24 cellular contexts compared by ENCODE assay signal in genomic region chr19:9952276-9952675, GRCh38. TPM values are rescaled to one million over a fixed set of nuclear protein-coding genes. Genes with fewer than 3 reads are reported as not detected.
A peak's percentile ranks its signal among the peaks of the same experiment; 100 is the strongest.
DNase-seq lines count a peak whose midpoint lies in the region; ATAC-seq and TF ChIP-seq lines count a peak whose summit lies in the region.
"Had no signal": no experiment of that assay in that cellular context is flagged by ENCODE, and none has a peak within 500 bp of the region (broad histone marks: within the 10 kb centered on the region; RNA-seq: fewer than 3 reads in every experiment).

No MANE protein-coding gene starts in this region.

- H3K27me3 Mint-ChIP-seq in endodermal cell (ENCODE audit: insufficient read depth), result no peaks in the 10 kb centered on the region
- H3K27me3 Mint-ChIP-seq: T-helper 17 cell had no signal

- H3K9me3 ChIP-seq in HEK293 (ENCODE audit: control insufficient read depth, insufficient read depth, low read depth, low read length), result no peaks in the 10 kb centered on the region
- H3K9me3 ChIP-seq in endodermal cell (ENCODE audit: control insufficient read depth, low read length), result no peaks in the 10 kb centered on the region
- peaks cover 0 to 3% (median 0%) of the 10 kb centered on the region in 5 donors for H3K9me3 ChIP-seq in subcutaneous abdominal adipose tissue (ENCODE audit: control insufficient read depth in 5 of 5, low read length in 5 of 5)
- H3K9me3 ChIP-seq in OCI-LY7 (ENCODE audit: low read length), result no peaks in the 10 kb centered on the region
- H3K9me3 ChIP-seq: BLaER1 treated with 17β-estradiol and CSF1 and Interleukin-3, amounts not matched to agents 10 nM and 100 nM had no signal

- ATAC-seq in GM21717 (IDR thresholded peaks at IDR 0.05; ENCODE audit: unreplicated experiment), result no peak
- ATAC-seq: PC-3, T-helper 17 cell had no signal

- H2AFZ ChIP-seq in OCI-LY7 (ENCODE audit: low read length), result no peak overlapping the region

- H3K27ac Mint-ChIP-seq in endodermal cell, result peak overlapping the region; percentile 36
- H3K27ac Mint-ChIP-seq: CD4-positive, alpha-beta memory T cell; HFFc6; IgD-negative memory B cell; T-helper 17 cell had no signal

- WGBS in endodermal cell (ENCODE audit: insufficient coverage in 1 of 2, insufficient read length in 1 of 2), 2 experiments, result 50 to 56% methylated on average over 5 of the region's 5 CpGs

- no peaks in the 10 kb centered on the region for H3K9me3 Mint-ChIP-seq in endodermal cell
- H3K9me3 Mint-ChIP-seq: CD4-positive, alpha-beta memory T cell; HFFc6; IgD-negative memory B cell had no signal

- no peak overlapping the region for H3K4me2 ChIP-seq in OCI-LY7 (ENCODE audit: low read length)
- H3K4me2 ChIP-seq: BLaER1 treated with 17β-estradiol and CSF1 and Interleukin-3, amounts not matched to agents 10 nM and 100 nM had no signal

- TF ChIP-seq CTCF in HEK293 (tag by site-specific recombination; IDR thresholded peaks at IDR 0.05) (no peak), endodermal cell (conservative IDR thresholded peaks at IDR 0.05) (no peak), OCI-LY7 (conservative IDR thresholded peaks at IDR 0.05; ENCODE audit: low read length) (no peak)

- no peak overlapping the region for H3K9ac ChIP-seq in endodermal cell (ENCODE audit: extremely low read depth, low read length, poor library complexity, severe bottlenecking)
- H3K9ac ChIP-seq in subcutaneous abdominal adipose tissue (ENCODE audit: low read length in 5 of 5), result peak overlapping the region in 1 of 5 donors; percentile 12
- H3K9ac ChIP-seq: BLaER1 treated with 17β-estradiol and CSF1 and Interleukin-3, amounts not matched to agents 10 nM and 100 nM had no signal

- no peaks in the 10 kb centered on the region for H3K36me3 Mint-ChIP-seq in endodermal cell (ENCODE audit: low read depth)
- H3K36me3 Mint-ChIP-seq: CD4-positive, alpha-beta memory T cell; IgD-negative memory B cell had no signal

- intact Hi-C loops in OCI-LY7 (cut with micrococcal nuclease; ENCODE audit: unreplicated experiment), result no loop called here

- H3K4me3 Mint-ChIP-seq in endodermal cell, result no peak overlapping the region
- H3K4me3 Mint-ChIP-seq: CD4-positive, alpha-beta memory T cell; HFFc6; IgD-negative memory B cell; T-helper 17 cell had no signal

- H3K36me3 ChIP-seq in HEK293 (ENCODE audit: control insufficient read depth in 2 of 2, insufficient read depth in 1 of 2, low read length in 2 of 2) (no peaks in the 10 kb centered on the region), endodermal cell (ENCODE audit: control insufficient read depth, insufficient read depth, low read length) (no peaks in the 10 kb centered on the region), subcutaneous abdominal adipose tissue (ENCODE audit: control insufficient read depth in 5 of 5, insufficient read depth in 5 of 5, low read length in 5 of 5) (no peaks in the 10 kb centered on the region), OCI-LY7 (ENCODE audit: insufficient read depth, low read length) (no peaks in the 10 kb centered on the region)
- H3K36me3 ChIP-seq: BLaER1 treated with 17β-estradiol and CSF1 and Interleukin-3, amounts not matched to agents 10 nM and 100 nM had no signal

- H3K27ac ChIP-seq in HEK293 (ENCODE audit: extremely low read depth, low read depth, low read length) (no peak overlapping the region), endodermal cell (ENCODE audit: low read depth, low read length) (no peak overlapping the region), subcutaneous abdominal adipose tissue (ENCODE audit: low read depth, low read length) (peak overlapping the region; percentile 75), OCI-LY7 (ENCODE audit: low read depth, low read length, poor library complexity, severe bottlenecking) (no peak overlapping the region)
- H3K27ac ChIP-seq: BLaER1 treated with 17β-estradiol and CSF1 and Interleukin-3, amounts not matched to agents 10 nM and 100 nM had no signal

- H3K4me3 ChIP-seq in HEK293 (ENCODE audit: low read depth, low read length) (no peak overlapping the region), endodermal cell (ENCODE audit: low read length) (no peak overlapping the region), subcutaneous abdominal adipose tissue (ENCODE audit: low read depth in 1 of 5, low read length in 5 of 5) (no peak overlapping the region), OCI-LY7 (ENCODE audit: low read depth, low read length, poor library complexity, severe bottlenecking) (no peak overlapping the region)
- H3K4me3 ChIP-seq: BLaER1 treated with 17β-estradiol and CSF1 and Interleukin-3, amounts not matched to agents 10 nM and 100 nM had no signal

- CTCF ChIA-PET in HEK293 (lab: Yijun Ruan, JAX) (no interaction called here), OCI-LY7 (lab: Charles Lee; ENCODE audit: unreplicated experiment) (no interaction called here)

- no TSS peak for BruUV-seq in OCI-LY7 (replicated peaks; lab: Mats Ljungman, UMichigan)

- peak; percentile 28 for DNase-seq in MV-4-11 (lab: John Stamatoyannopoulos, UW)
- no peak for DNase-seq in endodermal cell
- DNase-seq in OCI-LY7 (ENCODE audit: low spot score), result no peak
- no peak for DNase-seq in stimulated activated CD8-positive, alpha-beta memory T cell treated with anti-CD3 and anti-CD28 coated beads, Interleukin-4, amount 100 ng/mL, for 48 hours
- DNase-seq: CD4-positive, alpha-beta memory T cell; DMS153; GOT3; HFFc6; Karpas-422; NCI-H1105; NCI-H146; NCI-H2029; NCI-H345; NCI-H524 treated with DMSO at 0.1 percent for 48 hours; PC-3; Right ventricle myocardium superior; T-helper 17 cell had no signal

- no peaks in the 10 kb centered on the region for H3K4me1 ChIP-seq in HEK293 (ENCODE audit: control insufficient read depth, insufficient read depth, low read length)
- H3K4me1 ChIP-seq in endodermal cell (ENCODE audit: control insufficient read depth, insufficient read depth, low read length), result no peaks in the 10 kb centered on the region
- H3K4me1 ChIP-seq in subcutaneous abdominal adipose tissue (ENCODE audit: control insufficient read depth in 5 of 5, insufficient read depth in 5 of 5, low read length in 5 of 5), result peaks cover 5 to 23% (median 15%) of the 10 kb centered on the region in 5 donors
- H3K4me1 ChIP-seq in OCI-LY7 (ENCODE audit: insufficient read depth, low read length, poor library complexity, severe bottlenecking), result no peaks in the 10 kb centered on the region
- H3K4me1 ChIP-seq: BLaER1 treated with 17β-estradiol and CSF1 and Interleukin-3, amounts not matched to agents 10 nM and 100 nM had no signal

- POLR2A ChIA-PET in HEK293 (lab: Yijun Ruan, JAX), result no interaction called here
- POLR2A ChIA-PET in OCI-LY7 (lab: Charles Lee), result interaction anchor here (0.8 kb wide), 1 partner anchor 9 kb away, joined by 3 read pairs; no protein-coding TSS in a partner anchor

- no peaks in the 10 kb centered on the region for H3K9me2 ChIP-seq in OCI-LY7 (ENCODE audit: insufficient read depth, low read length)

- no peaks in the 10 kb centered on the region for H3K4me1 Mint-ChIP-seq in endodermal cell
- H3K4me1 Mint-ChIP-seq: CD4-positive, alpha-beta memory T cell; IgD-negative memory B cell had no signal

- H3K79me2 ChIP-seq in OCI-LY7 (ENCODE audit: insufficient read depth, low read depth, low read length), result no peaks in the 10 kb centered on the region

- no peaks in the 10 kb centered on the region for H4K20me1 ChIP-seq in OCI-LY7 (ENCODE audit: insufficient read depth, low read length)
- H4K20me1 ChIP-seq: BLaER1 treated with 17β-estradiol and CSF1 and Interleukin-3, amounts not matched to agents 10 nM and 100 nM had no signal

- H3K27me3 ChIP-seq in endodermal cell (ENCODE audit: control insufficient read depth, insufficient read depth, low read length, poor library complexity, severe bottlenecking), result no peaks in the 10 kb centered on the region
- H3K27me3 ChIP-seq in subcutaneous abdominal adipose tissue (ENCODE audit: control insufficient read depth in 5 of 5, insufficient read depth in 4 of 5, low read length in 5 of 5), result peaks cover 0 to 3% (median 0%) of the 10 kb centered on the region in 5 donors
- H3K27me3 ChIP-seq: BLaER1 treated with 17β-estradiol and CSF1 and Interleukin-3, amounts not matched to agents 10 nM and 100 nM had no signal

TF ChIP-seq in HEK293, 187 proteins besides CTCF, POLR2A, EP300 and RAD21 (continues in another document):
- no peak for TF ChIP-seq ZNF561 (tag by site-specific recombination; IDR thresholded peaks at IDR 0.05; ENCODE audit: borderline replicate concordance)

RNA-seq across cellular contexts. Expression of gene OLFM2, which starts 16.0 kb away (rescaled TPM):
- total RNA-seq in endodermal cell (10 to 100 TPM; 33.1 to 58.1 TPM), OCI-LY7 (2022) (not detected in 2 replicates)
- polyA plus RNA-seq in endodermal cell (2013, experiment 1 of 2), result 43.7 TPM
- polyA plus RNA-seq in endodermal cell (2013, experiment 2 of 2), result 40.9 TPM
- total RNA-seq in OCI-LY7 (2014; rRNA removed; shearing (Covaris generic)), result not detected in 2 replicates
- total RNA-seq: MCF 10A had no signal

RNA-seq across cellular contexts. Expression of gene COL5A3, which starts 58.0 kb away (rescaled TPM):
- under 1 TPM in 1 of 2 donors, not detected in 1; 0.04 TPM for total RNA-seq in endodermal cell
- polyA plus RNA-seq in endodermal cell (2013, experiment 1 of 2), result 2.1 TPM
- 2.4 TPM for polyA plus RNA-seq in endodermal cell (2013, experiment 2 of 2)
- total RNA-seq in OCI-LY7 (2014; rRNA removed; shearing (Covaris generic)), result not detected in 2 replicates
- total RNA-seq in OCI-LY7 (2022), result not detected in 2 replicates
- total RNA-seq: G401 had no signal
- polyA plus RNA-seq: IgD-negative memory B cell had no signal

Comparison
In these comparisons a context has a peak if more than half of its experiments do, and no peak if none do; other contexts are left out.
1. RNA of gene OLFM2, which starts 16.0 kb away (total RNA-seq): 33.1 to 58.1 TPM in endodermal cell; not detected in OCI-LY7; every median in the first group is over 10 times any median in the second.